Comparison of ENCODE assay signal across 8 cellular contexts in the genomic region with DNA sequence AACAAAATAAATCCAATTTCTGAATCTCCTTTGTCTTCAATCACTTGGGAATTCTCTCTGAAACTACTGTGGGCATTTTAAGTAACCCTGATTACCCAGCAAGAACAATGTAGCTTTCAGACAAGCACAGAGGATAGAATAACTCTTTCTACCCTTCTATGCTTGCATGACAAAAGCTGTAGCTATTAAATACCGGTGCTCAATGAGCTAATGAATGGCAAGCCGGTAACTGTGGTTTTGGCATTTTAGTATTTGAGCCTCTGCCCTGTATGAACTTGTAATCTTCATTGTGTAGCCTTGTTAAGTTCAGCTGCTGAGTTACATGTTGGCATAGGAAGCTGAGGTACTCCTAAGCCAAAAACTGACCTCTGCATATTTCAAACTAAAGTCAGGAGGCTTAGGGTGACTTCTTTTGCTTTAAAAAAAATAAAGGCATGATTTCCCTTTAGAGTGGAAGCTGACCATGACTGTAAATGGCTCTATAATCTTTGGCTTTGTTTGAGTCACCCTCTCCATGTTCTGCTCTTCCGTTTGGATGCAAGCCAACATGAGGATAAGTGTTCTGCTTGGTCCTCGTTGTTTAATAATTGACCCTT.
DNase-seq lines count a peak whose midpoint lies in the region; ATAC-seq and TF ChIP-seq lines count a peak whose summit lies in the region.

No MANE protein-coding gene starts in this region.

- no peak overlapping the region for H3K4me3 Mint-ChIP-seq in endodermal cell

- H3K4me1 ChIP-seq in endodermal cell (ENCODE audit: control insufficient read depth, insufficient read depth, low read length) = no peaks in the 10 kb centered on the region
- H3K4me1 ChIP-seq in parathyroid adenoma = peaks cover 59% of the 10 kb centered on the region

- H3K79me2 ChIP-seq in parathyroid adenoma = no peaks in the 10 kb centered on the region

- no peaks in the 10 kb centered on the region for H3K27me3 Mint-ChIP-seq in endodermal cell (ENCODE audit: insufficient read depth)

- no peak overlapping the region for H3K27ac Mint-ChIP-seq in endodermal cell

- H3K4me3 ChIP-seq in endodermal cell (ENCODE audit: low read length) = no peak overlapping the region
- no peak overlapping the region for H3K4me3 ChIP-seq in parathyroid adenoma (ENCODE audit: low read depth, low read length)

- 54 to 64% methylated on average over 3 to 4 of the region's 4 CpGs for WGBS in endodermal cell (ENCODE audit: insufficient coverage in 1 of 2, insufficient read length in 1 of 2), 2 experiments

- TF ChIP-seq CTCF in endodermal cell (conservative IDR thresholded peaks at IDR 0.05) (no peak), parathyroid adenoma (IDR thresholded peaks at IDR 0.05) (no peak)

- no peaks in the 10 kb centered on the region for H3K9me3 Mint-ChIP-seq in endodermal cell

- peak overlapping the region; percentile 73 for H2AFZ ChIP-seq in parathyroid adenoma

- H3K9ac ChIP-seq in endodermal cell (ENCODE audit: extremely low read depth, low read length, poor library complexity, severe bottlenecking) (no peak overlapping the region), parathyroid adenoma (no peak overlapping the region)

- ATAC-seq in HG02623 (IDR thresholded peaks at IDR 0.05; ENCODE audit: unreplicated experiment) (no peak), GM21447 (IDR thresholded peaks at IDR 0.05; ENCODE audit: unreplicated experiment) (no peak), GM18517 (IDR thresholded peaks at IDR 0.05; ENCODE audit: unreplicated experiment) (no peak), HG02798 (IDR thresholded peaks at IDR 0.05; ENCODE audit: poor library complexity, unreplicated experiment) (no peak)

- H3K27me3 ChIP-seq in endodermal cell (ENCODE audit: control insufficient read depth, insufficient read depth, low read length, poor library complexity, severe bottlenecking) = no peaks in the 10 kb centered on the region
- no peaks in the 10 kb centered on the region for H3K27me3 ChIP-seq in parathyroid adenoma (ENCODE audit: control insufficient read depth, insufficient read depth, low read length)

- H3K4me2 ChIP-seq in parathyroid adenoma (ENCODE audit: low read length) = peak overlapping the region; percentile 20

- DNase-seq in EL (peak; percentile 88), NCI-H748 (lab: John Stamatoyannopoulos, UW; ENCODE audit: unreplicated experiment) (peak; percentile 83), endodermal cell (peak; percentile 20)

- H3K9me3 ChIP-seq in endodermal cell (ENCODE audit: control insufficient read depth, low read length) (no peaks in the 10 kb centered on the region), parathyroid adenoma (ENCODE audit: control insufficient read depth, low read length) (no peaks in the 10 kb centered on the region)

- peaks cover 10% of the 10 kb centered on the region for H3K4me1 Mint-ChIP-seq in endodermal cell

- H3K27ac ChIP-seq in endodermal cell (ENCODE audit: low read depth, low read length) (peak overlapping the region; percentile 68), parathyroid adenoma (peak overlapping the region; percentile 96)

- H3K36me3 Mint-ChIP-seq in endodermal cell (ENCODE audit: low read depth) = no peaks in the 10 kb centered on the region

- H3K36me3 ChIP-seq in endodermal cell (ENCODE audit: control insufficient read depth, insufficient read depth, low read length) (no peaks in the 10 kb centered on the region), parathyroid adenoma (ENCODE audit: control insufficient read depth, insufficient read depth, low read length) (no peaks in the 10 kb centered on the region)

Comparison
In these comparisons a context has a peak if more than half of its experiments do, and no peak if none do; other contexts are left out.
1. DNase-seq: peak in every context shown above with its lines; median percentile 88 in EL; 83 in NCI-H748; 20 in endodermal cell.